In the genomic region with DNA sequence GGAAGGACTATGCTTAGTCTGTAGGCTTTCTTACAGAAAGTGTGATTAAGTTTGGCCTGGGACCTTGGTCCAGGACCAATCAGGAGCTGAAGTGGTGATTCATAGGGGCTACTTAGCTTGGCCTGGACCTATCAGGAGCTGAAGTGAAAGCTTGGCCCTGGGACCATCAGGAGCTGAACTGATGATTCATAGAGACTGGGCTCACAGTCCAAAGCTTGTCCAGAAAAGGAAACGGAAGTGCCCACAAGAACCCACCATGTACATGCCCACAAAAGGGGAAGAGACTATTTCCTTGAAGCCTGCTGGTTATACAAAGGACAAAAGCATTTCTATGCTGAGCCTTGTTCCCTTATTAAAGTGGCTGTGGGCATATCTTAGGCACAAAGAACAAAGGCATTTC, we compare ENCODE assay signal across 26 cellular contexts. TPM values are rescaled to one million over a fixed set of nuclear protein-coding genes. Genes with fewer than 3 reads are reported as not detected.
DNase-seq lines count a peak whose midpoint lies in the region; ATAC-seq and TF ChIP-seq lines count a peak whose summit lies in the region.
"Had no signal": no experiment of that assay in that cellular context is flagged by ENCODE, and none has a peak within 500 bp of the region (broad histone marks: within the 10 kb centered on the region; RNA-seq: fewer than 3 reads in every experiment).

No MANE protein-coding gene starts in this region.

- no peak overlapping the region for H3K4me3 ChIP-seq in right atrium auricular region
- H3K4me3 ChIP-seq: dorsolateral prefrontal cortex, gastroesophageal sphincter had no signal

- H3K4me3 Mint-ChIP-seq in type B pancreatic cell, result no peak overlapping the region
- H3K4me3 Mint-ChIP-seq: activated CD4-positive, alpha-beta memory T cell treated with anti-CD3 and anti-CD28 coated beads, Interleukin-2, amount 10 ng/mL, durations not matched to agents 7 days and 5 days; naive thymus-derived CD4-positive, alpha-beta T cell; stimulated activated effector memory CD8-positive, alpha-beta T cell treated with anti-CD3 and anti-CD28 coated beads, Interleukin-12 subunit alpha, Interleukin-12 subunit beta, amount 100 ng/mL, for 72 hours; T-helper 17 cell; WTC11 had no signal

- H3K27me3 ChIP-seq in right atrium auricular region, result no peaks in the 10 kb centered on the region
- H3K27me3 ChIP-seq: gastroesophageal sphincter had no signal

- no peaks in the 10 kb centered on the region for H3K9me3 ChIP-seq in right atrium auricular region
- H3K9me3 ChIP-seq: gastroesophageal sphincter had no signal

- H3K4me1 Mint-ChIP-seq in type B pancreatic cell (ENCODE audit: unreplicated experiment), result no peaks in the 10 kb centered on the region
- H3K4me1 Mint-ChIP-seq: activated CD4-positive, alpha-beta memory T cell treated with anti-CD3 and anti-CD28 coated beads, Interleukin-2, amount 10 ng/mL, durations not matched to agents 7 days and 5 days; naive thymus-derived CD4-positive, alpha-beta T cell; stimulated activated effector memory CD8-positive, alpha-beta T cell treated with anti-CD3 and anti-CD28 coated beads, Interleukin-12 subunit alpha, Interleukin-12 subunit beta, amount 100 ng/mL, for 72 hours; T-helper 17 cell; WTC11 had no signal

- H3K36me3 Mint-ChIP-seq in type B pancreatic cell, result no peaks in the 10 kb centered on the region
- H3K36me3 Mint-ChIP-seq: naive thymus-derived CD4-positive, alpha-beta T cell; stimulated activated effector memory CD8-positive, alpha-beta T cell treated with anti-CD3 and anti-CD28 coated beads, Interleukin-12 subunit alpha, Interleukin-12 subunit beta, amount 100 ng/mL, for 72 hours had no signal

- no peaks in the 10 kb centered on the region for H3K4me1 ChIP-seq in right atrium auricular region
- H3K4me1 ChIP-seq: gastroesophageal sphincter had no signal

- no peak overlapping the region for H3K27ac ChIP-seq in right atrium auricular region
- H3K27ac ChIP-seq: dorsolateral prefrontal cortex, gastroesophageal sphincter had no signal

- H3K27ac Mint-ChIP-seq in type B pancreatic cell, result no peak overlapping the region
- H3K27ac Mint-ChIP-seq: activated CD4-positive, alpha-beta memory T cell treated with anti-CD3 and anti-CD28 coated beads, Interleukin-2, amount 10 ng/mL, durations not matched to agents 7 days and 5 days; naive thymus-derived CD4-positive, alpha-beta T cell; stimulated activated effector memory CD8-positive, alpha-beta T cell treated with anti-CD3 and anti-CD28 coated beads, Interleukin-12 subunit alpha, Interleukin-12 subunit beta, amount 100 ng/mL, for 72 hours; T-helper 17 cell; WTC11 had no signal

- H3K36me3 ChIP-seq in right atrium auricular region, result no peaks in the 10 kb centered on the region
- H3K36me3 ChIP-seq: gastroesophageal sphincter had no signal

- DNase-seq in AG20443 (ENCODE audit: low spot score) (peak; percentile 5), HK-2 (ENCODE audit: unreplicated experiment) (peak; percentile 2), RPMI7951 (ENCODE audit: low read depth) (peak; percentile 58), right atrium auricular region (ENCODE audit: low spot score) (peak; percentile 67), type B pancreatic cell (ENCODE audit: extremely low spot score, unreplicated experiment) (no peak), NCI-H1417 treated with DMSO at 0.1 percent for 48 hours (lab: John Stamatoyannopoulos, UW) (no peak)
- DNase-seq in activated CD4-positive, alpha-beta T cell treated with anti-CD3 and anti-CD28 coated beads for 48 hours, result no peak
- DNase-seq: ACHN; activated CD4-positive, alpha-beta memory T cell treated with anti-CD3 and anti-CD28 coated beads, Interleukin-2, amount 10 ng/mL, durations not matched to agents 7 days and 5 days; activated naive CD4-positive, alpha-beta T cell; amygdala; caudate nucleus; DMS53; dorsolateral prefrontal cortex; kidney; naive thymus-derived CD4-positive, alpha-beta T cell; NCI-H146; NCI-H526 treated with DMSO at 0.1 percent for 48 hours; T-helper 17 cell had no signal

- H3K27me3 Mint-ChIP-seq in type B pancreatic cell, result no peaks in the 10 kb centered on the region
- H3K27me3 Mint-ChIP-seq: activated CD4-positive, alpha-beta memory T cell treated with anti-CD3 and anti-CD28 coated beads, Interleukin-2, amount 10 ng/mL, durations not matched to agents 7 days and 5 days; naive thymus-derived CD4-positive, alpha-beta T cell; T-helper 17 cell had no signal

- ATAC-seq in HG02759 (IDR thresholded peaks at IDR 0.05; ENCODE audit: unreplicated experiment), result no peak
- ATAC-seq: gastroesophageal sphincter; naive thymus-derived CD4-positive, alpha-beta T cell; stimulated activated effector memory CD8-positive, alpha-beta T cell treated with anti-CD3 and anti-CD28 coated beads, Interleukin-12 subunit alpha, Interleukin-12 subunit beta, amount 100 ng/mL, for 72 hours; T-helper 17 cell; WTC11 had no signal

- TF ChIP-seq CTCF in right atrium auricular region (IDR thresholded peaks at IDR 0.05) (no peak), type B pancreatic cell (conservative IDR thresholded peaks at IDR 0.05) (no peak)

- peaks cover 11% of the 10 kb centered on the region for H3K9me3 Mint-ChIP-seq in type B pancreatic cell
- H3K9me3 Mint-ChIP-seq: activated CD4-positive, alpha-beta memory T cell treated with anti-CD3 and anti-CD28 coated beads, Interleukin-2, amount 10 ng/mL, durations not matched to agents 7 days and 5 days; stimulated activated effector memory CD8-positive, alpha-beta T cell treated with anti-CD3 and anti-CD28 coated beads, Interleukin-12 subunit alpha, Interleukin-12 subunit beta, amount 100 ng/mL, for 72 hours had no signal

RNA-seq across cellular contexts. Expression of gene TENT5D, which starts 12.6 kb away (rescaled TPM):
- total RNA-seq in RPMI7951 (2014; rRNA removed; shearing (Covaris generic)), result not detected in 2 replicates
- total RNA-seq in right atrium auricular region, result not detected
- total RNA-seq in type B pancreatic cell (ENCODE audit: low replicate concordance), result not detected in 2 replicates
- total RNA-seq: activated CD4-positive, alpha-beta memory T cell treated with anti-CD3 and anti-CD28 coated beads, Interleukin-2, amount 10 ng/mL, durations not matched to agents 7 days and 5 days; dorsolateral prefrontal cortex; gastroesophageal sphincter; HT-29; mesenteric fat pad; naive thymus-derived CD4-positive, alpha-beta T cell; osteoblast; T-helper 17 cell had no signal

Comparison
In these comparisons a context has a peak if more than half of its experiments do, and no peak if none do; other contexts are left out.
1. DNase-seq: peak in AG20443 (single experiment), HK-2 (single experiment), RPMI7951 (single experiment) and right atrium auricular region (single experiment); none in type B pancreatic cell (single experiment), activated CD4-positive, alpha-beta T cell treated with anti-CD3 and anti-CD28 coated beads for 48 hours (single experiment) and NCI-H1417 treated with DMSO at 0.1 percent for 48 hours (single experiment).